9 cellular contexts compared by ENCODE assay signal in genomic region chr14:23568600-23569310, GRCh38. TPM values are rescaled to one million over a fixed set of nuclear protein-coding genes. Genes with fewer than 3 reads are reported as not detected.
DNase-seq lines count a peak whose midpoint lies in the region; ATAC-seq, FAIRE-seq and TF ChIP-seq lines count a peak whose summit lies in the region.
"Had no signal": no experiment of that assay in that cellular context is flagged by ENCODE, and none has a peak within 500 bp of the region (broad histone marks: within the 10 kb centered on the region; RNA-seq: fewer than 3 reads in every experiment).

No MANE protein-coding gene starts in this region.

- ATAC-seq in DND-41 (ENCODE audit: insufficient read depth, low read depth) (no peak), HG03342 (IDR thresholded peaks at IDR 0.05; ENCODE audit: unreplicated experiment) (no peak)

- peak; percentile 46 for DNase-seq in DND-41
- DNase-seq in HuH-7 (ENCODE audit: low spot score), result peak; percentile 62
- DNase-seq in WERI-Rb-1, result peak; percentile 75
- no peak for DNase-seq in keratinocyte (ENCODE audit: low read depth, low spot score)
- DNase-seq in activated CD4-positive, CD25-positive, alpha-beta regulatory T cell treated with anti-CD3 and anti-CD28 coated beads, Interleukin-2, amount 50 U/mL, for 72 hours, result no peak
- DNase-seq in NK-92 (lab: John Stamatoyannopoulos, UW; ENCODE audit: unreplicated experiment), result no peak
- DNase-seq in NCI-H1048 (lab: John Stamatoyannopoulos, UW), result no peak

- peaks cover 13% of the 10 kb centered on the region for H3K79me2 ChIP-seq in DND-41 (ENCODE audit: insufficient read depth, low read length)
- H3K79me2 ChIP-seq in keratinocyte (ENCODE audit: control insufficient read depth, insufficient read depth, low read length), result peaks cover 21% of the 10 kb centered on the region

- H3K4me3 ChIP-seq in DND-41 (ENCODE audit: low read depth in 1 of 2, low read length in 2 of 2), result peak overlapping the region in 1 of 2 experiments; percentile 99; a peak in 2 of 4 replicates
- no peak overlapping the region for H3K4me3 ChIP-seq in WERI-Rb-1 (ENCODE audit: low read depth, low read length)
- no peak overlapping the region for H3K4me3 ChIP-seq in keratinocyte (ENCODE audit: control insufficient read depth in 2 of 3, extremely low read depth in 1 of 3, insufficient read depth in 2 of 3, low read depth in 1 of 3, low read length in 3 of 3)
- H3K4me3 ChIP-seq: SJCRH30 had no signal

- no peaks in the 10 kb centered on the region for H4K20me1 ChIP-seq in DND-41 (ENCODE audit: insufficient read depth, low read length)
- H4K20me1 ChIP-seq in keratinocyte (ENCODE audit: control insufficient read depth, extremely low read depth, insufficient read depth, low read length), result no peaks in the 10 kb centered on the region

- no peak for FAIRE-seq in keratinocyte (lab: Jason Lieb, UNC)

- dilution Hi-C loops in keratinocyte (cut with MboI; ENCODE audit: extremely low pct_ligation_motif_present, low sequenced_read_pairs), result no loop called here

- H2AFZ ChIP-seq in DND-41 (ENCODE audit: low read depth, low read length), result 0 out of 2 replicates have a peak overlapping the region, but pooled peaks have one; percentile 99
- no peak overlapping the region for H2AFZ ChIP-seq in keratinocyte (ENCODE audit: control insufficient read depth, low read length)

- H3K9me1 ChIP-seq in keratinocyte (ENCODE audit: control insufficient read depth, extremely low read depth, insufficient read depth, low read length), result no peaks in the 10 kb centered on the region

- peaks cover 32% of the 10 kb centered on the region for H3K36me3 ChIP-seq in DND-41 (ENCODE audit: insufficient read depth, low read length)
- H3K36me3 ChIP-seq in WERI-Rb-1, result peaks cover 9% of the 10 kb centered on the region
- H3K36me3 ChIP-seq in keratinocyte (ENCODE audit: control insufficient read depth in 2 of 2, extremely low read depth in 1 of 2, insufficient read depth in 2 of 2, low read length in 2 of 2), result peaks cover 18 to 21% of the 10 kb centered on the region in 2 experiments
- H3K36me3 ChIP-seq: SJCRH30 had no signal

- peaks cover 33% of the 10 kb centered on the region for H3K4me1 ChIP-seq in DND-41 (ENCODE audit: insufficient read depth, low read length)
- H3K4me1 ChIP-seq in keratinocyte (ENCODE audit: control insufficient read depth, extremely low read depth, insufficient read depth, low read length), result peaks cover 26% of the 10 kb centered on the region
- H3K4me1 ChIP-seq: SJCRH30 had no signal

- H3K27ac ChIP-seq in DND-41 (ENCODE audit: low read length), result peak overlapping the region; percentile 90; the same call in 1 of the 2 replicates
- peak overlapping the region; percentile 69 for H3K27ac ChIP-seq in WERI-Rb-1
- H3K27ac ChIP-seq in keratinocyte (ENCODE audit: control insufficient read depth, insufficient read depth, low read length), result no peak overlapping the region
- H3K27ac ChIP-seq: SJCRH30 had no signal

- H3K4me2 ChIP-seq in DND-41 (ENCODE audit: insufficient read depth, low read length) (peak overlapping the region; percentile 97), keratinocyte (ENCODE audit: control insufficient read depth, extremely low read depth, insufficient read depth, low read depth, low read length) (no peak overlapping the region)

- TF ChIP-seq CTCF in DND-41 (IDR thresholded peaks at IDR 0.05; ENCODE audit: borderline replicate concordance, extremely low read depth, low read length, poor library complexity, severe bottlenecking) (peak; percentile 64), WERI-Rb-1 (IDR thresholded peaks at IDR 0.05; ENCODE audit: low read depth, low read length) (peak; percentile 61), keratinocyte (optimal IDR thresholded peaks at IDR 0.05 in 1 of 3, IDR thresholded peaks at IDR 0.05 in 1 of 3, conservative IDR thresholded peaks at IDR 0.05 in 1 of 3; ENCODE audit: extremely low read depth in 1 of 3, insufficient read depth in 2 of 3, low read length in 3 of 3) (peak in 2 of 3 experiments; percentile 17 to 30)

- peak overlapping the region; percentile 78 for H3K9ac ChIP-seq in DND-41 (ENCODE audit: low read depth, low read length)
- H3K9ac ChIP-seq in keratinocyte (ENCODE audit: control insufficient read depth, extremely low read depth, insufficient read depth, low read length), result no peak overlapping the region

- H3K27me3 ChIP-seq in DND-41 (ENCODE audit: insufficient read depth, low read length, poor library complexity) (peaks cover 9% of the 10 kb centered on the region), WERI-Rb-1 (ENCODE audit: insufficient read depth, low read depth, severe bottlenecking) (no peaks in the 10 kb centered on the region), keratinocyte (ENCODE audit: control insufficient read depth, extremely low read depth, insufficient read depth, low read length) (no peaks in the 10 kb centered on the region)

- H3K9me3 ChIP-seq in DND-41 (ENCODE audit: insufficient read depth, low read length, severe bottlenecking), result no peaks in the 10 kb centered on the region
- H3K9me3 ChIP-seq in WERI-Rb-1 (ENCODE audit: severe bottlenecking), result no peaks in the 10 kb centered on the region
- H3K9me3 ChIP-seq in keratinocyte (ENCODE audit: control insufficient read depth, low read depth, low read length), result no peaks in the 10 kb centered on the region
- H3K9me3 ChIP-seq: SJCRH30 had no signal

RNA-seq across cellular contexts. Expression of gene AP1G2, which starts 1.2 kb away (rescaled TPM):
- 119 to 230 TPM (median 128 TPM) in 3 replicates for polyA plus RNA-seq in keratinocyte
- polyA plus RNA-seq in keratinocyte (2011; ENCODE audit: low read depth), result 32.3 TPM
- polyA plus RNA-seq in keratinocyte (2011; cell fraction: cytosol; rRNA removed), result 70.8 and 77.1 TPM in 2 replicates
- 905 and 1,158 TPM in 2 replicates for polyA plus RNA-seq in keratinocyte (2011; cell fraction: nucleus; rRNA removed)
- 74.0 and 125 TPM in 2 replicates for polyA plus RNA-seq in keratinocyte (2012; ENCODE audit: low replicate concordance)
- 177 to 204 TPM (median 203 TPM) in 3 replicates for polyA minus RNA-seq in keratinocyte
- 78.5 TPM for polyA minus RNA-seq in keratinocyte (2011; cell fraction: cytosol; rRNA and poly(A)+ RNA removed)
- polyA minus RNA-seq in keratinocyte (2011; cell fraction: nucleus; rRNA and poly(A)+ RNA removed), result 123 and 164 TPM in 2 replicates

RNA-seq across cellular contexts. Expression of gene JPH4, which starts 9.8 kb away (rescaled TPM):
- polyA plus RNA-seq in keratinocyte, result 0.01 to 0.04 TPM (median 0.03 TPM) in 3 replicates
- not detected for polyA plus RNA-seq in keratinocyte (2011; ENCODE audit: low read depth)
- 0.02 and 0.05 TPM in 2 replicates for polyA plus RNA-seq in keratinocyte (2011; cell fraction: cytosol; rRNA removed)
- 0.05 TPM in 1 of 2 replicates, not detected in the other for polyA plus RNA-seq in keratinocyte (2011; cell fraction: nucleus; rRNA removed)
- polyA plus RNA-seq in keratinocyte (2012; ENCODE audit: low replicate concordance), result 0.38 TPM in 1 of 2 replicates, not detected in the other
- 0.07 TPM in 1 of 3 replicates, not detected in the others for polyA minus RNA-seq in keratinocyte
- polyA minus RNA-seq in keratinocyte (2011; cell fraction: cytosol; rRNA and poly(A)+ RNA removed), result not detected
- polyA minus RNA-seq in keratinocyte (2011; cell fraction: nucleus; rRNA and poly(A)+ RNA removed), result not detected in 2 replicates

RNA-seq across cellular contexts. Expression of gene THTPA, which starts 12.7 kb away (rescaled TPM):
- polyA plus RNA-seq in keratinocyte, result 3.2 to 4.3 TPM (median 4.3 TPM) in 3 replicates
- polyA plus RNA-seq in keratinocyte (2011; ENCODE audit: low read depth), result 1.3 TPM
- 4.4 and 4.7 TPM in 2 replicates for polyA plus RNA-seq in keratinocyte (2011; cell fraction: cytosol; rRNA removed)
- polyA plus RNA-seq in keratinocyte (2011; cell fraction: nucleus; rRNA removed), result 6.9 and 7.8 TPM in 2 replicates
- polyA plus RNA-seq in keratinocyte (2012; ENCODE audit: low replicate concordance), result 2.1 and 5.6 TPM in 2 replicates
- 3.6 to 5.8 TPM (median 4.5 TPM) in 3 replicates for polyA minus RNA-seq in keratinocyte
- 3.5 TPM for polyA minus RNA-seq in keratinocyte (2011; cell fraction: cytosol; rRNA and poly(A)+ RNA removed)
- polyA minus RNA-seq in keratinocyte (2011; cell fraction: nucleus; rRNA and poly(A)+ RNA removed), result 2.7 and 2.9 TPM in 2 replicates

RNA-seq across cellular contexts. Expression of gene ZFHX2, which starts 17.2 kb away (rescaled TPM):
- polyA plus RNA-seq in keratinocyte, result 0.08 to 0.22 TPM (median 0.18 TPM) in 3 replicates
- 0.44 TPM for polyA plus RNA-seq in keratinocyte (2011; ENCODE audit: low read depth)
- 0.13 and 0.17 TPM in 2 replicates for polyA plus RNA-seq in keratinocyte (2011; cell fraction: cytosol; rRNA removed)
- polyA plus RNA-seq in keratinocyte (2011; cell fraction: nucleus; rRNA removed), result 0.56 and 0.84 TPM in 2 replicates
- polyA plus RNA-seq in keratinocyte (2012; ENCODE audit: low replicate concordance), result 0.28 and 0.66 TPM in 2 replicates
- polyA minus RNA-seq in keratinocyte, result 0.19 to 1.9 TPM (median 0.26 TPM) in 3 replicates
- 0.19 TPM for polyA minus RNA-seq in keratinocyte (2011; cell fraction: cytosol; rRNA and poly(A)+ RNA removed)
- 0.70 and 1.1 TPM in 2 replicates for polyA minus RNA-seq in keratinocyte (2011; cell fraction: nucleus; rRNA and poly(A)+ RNA removed)

Comparison
In these comparisons a context has a peak if more than half of its experiments do, and no peak if none do; other contexts are left out.
1. DNase-seq: peak in DND-41 (single experiment), HuH-7 (single experiment) and WERI-Rb-1 (single experiment); none in keratinocyte (single experiment), activated CD4-positive, CD25-positive, alpha-beta regulatory T cell treated with anti-CD3 and anti-CD28 coated beads, Interleukin-2, amount 50 U/mL, for 72 hours (single experiment), NK-92 (single experiment) and NCI-H1048 (single experiment).
2. Peak in every context shown above with its lines, with median percentiles within 50 percentile points of each other: CTCF ChIP-seq.